Comparison of ENCODE assay signal across 25 cellular contexts in the genomic region with DNA sequence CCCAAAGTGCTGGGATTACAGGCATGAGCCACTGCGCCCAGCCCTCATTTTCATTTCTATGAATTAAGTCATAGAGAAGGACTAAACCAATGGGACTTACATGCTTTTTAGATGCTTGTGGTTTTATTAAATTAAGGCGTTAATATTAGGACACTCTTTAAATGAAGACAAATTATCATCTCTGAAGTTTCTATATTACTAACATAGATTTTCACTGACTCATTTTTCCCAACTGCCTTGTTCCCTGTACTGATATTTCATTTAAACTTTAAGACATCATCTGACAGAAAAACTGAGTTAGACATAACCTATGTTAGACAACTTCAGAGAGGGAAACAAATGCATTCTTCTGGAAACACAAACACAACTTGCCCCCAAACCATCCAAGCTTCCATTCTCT.
DNase-seq lines count a peak whose midpoint lies in the region; ATAC-seq and TF ChIP-seq lines count a peak whose summit lies in the region.
"Had no signal": no experiment of that assay in that cellular context is flagged by ENCODE, and none has a peak within 500 bp of the region (broad histone marks: within the 10 kb centered on the region; RNA-seq: fewer than 3 reads in every experiment).

No MANE protein-coding gene starts in this region.

- H3K9me3 ChIP-seq in naive thymus-derived CD4-positive, alpha-beta T cell (ENCODE audit: control insufficient read depth in 2 of 3, low read length in 3 of 3), result no peaks in the 10 kb centered on the region
- H3K9me3 ChIP-seq: A549, Caco-2, left lung, psoas muscle had no signal

- peak; percentile 31 for ATAC-seq in activated CD8-positive, alpha-beta memory T cell treated with anti-CD3 and anti-CD28 coated beads, Interleukin-2, amount 10 ng/mL, durations not matched to agents 7 days and 5 days
- no peak for ATAC-seq in naive thymus-derived CD4-positive, alpha-beta T cell
- no peak for ATAC-seq in foreskin keratinocyte
- ATAC-seq: A549, HCT116, left lung, psoas muscle, SK-N-SH treated with all-trans-retinoic acid at 6 μM for 48 hours had no signal

- no peaks in the 10 kb centered on the region for H3K27me3 Mint-ChIP-seq in activated CD8-positive, alpha-beta memory T cell treated with anti-CD3 and anti-CD28 coated beads, Interleukin-2, amount 10 ng/mL, durations not matched to agents 7 days and 5 days
- no peaks in the 10 kb centered on the region for H3K27me3 Mint-ChIP-seq in T-helper 2 cell treated with Interferon-gamma antibody and Interleukin-4, amounts not matched to agents 5 μg/mL and 100 μg/mL, for 36 hours (ENCODE audit: low read depth)
- no peaks in the 10 kb centered on the region for H3K27me3 Mint-ChIP-seq in naive thymus-derived CD4-positive, alpha-beta T cell
- H3K27me3 Mint-ChIP-seq: B cell had no signal

- peaks cover 44% of the 10 kb centered on the region for H3K4me1 Mint-ChIP-seq in activated CD8-positive, alpha-beta memory T cell treated with anti-CD3 and anti-CD28 coated beads, Interleukin-2, amount 10 ng/mL, durations not matched to agents 7 days and 5 days
- peaks cover 72% of the 10 kb centered on the region for H3K4me1 Mint-ChIP-seq in T-helper 2 cell treated with Interferon-gamma antibody and Interleukin-4, amounts not matched to agents 5 μg/mL and 100 μg/mL, for 36 hours (ENCODE audit: low read depth)
- H3K4me1 Mint-ChIP-seq in naive thymus-derived CD4-positive, alpha-beta T cell, result peaks cover 33 to 92% (median 85%) of the 10 kb centered on the region in 7 donors

- peak overlapping the region; percentile 58 for H3K27ac Mint-ChIP-seq in activated CD8-positive, alpha-beta memory T cell treated with anti-CD3 and anti-CD28 coated beads, Interleukin-2, amount 10 ng/mL, durations not matched to agents 7 days and 5 days
- H3K27ac Mint-ChIP-seq in T-helper 2 cell treated with Interferon-gamma antibody and Interleukin-4, amounts not matched to agents 5 μg/mL and 100 μg/mL, for 36 hours, result peak overlapping the region; percentile 87
- peak overlapping the region; percentile 62 to 99 (median 90) for H3K27ac Mint-ChIP-seq in naive thymus-derived CD4-positive, alpha-beta T cell
- H3K27ac Mint-ChIP-seq: B cell had no signal

- TF ChIP-seq CTCF in GM12865 (IDR thresholded peaks at IDR 0.05; ENCODE audit: insufficient read depth, low read depth, low read length, missing control alignments), result no peak
- TF ChIP-seq CTCF in foreskin keratinocyte (conservative IDR thresholded peaks at IDR 0.05), result no peak

- H3K4me3 Mint-ChIP-seq in activated CD8-positive, alpha-beta memory T cell treated with anti-CD3 and anti-CD28 coated beads, Interleukin-2, amount 10 ng/mL, durations not matched to agents 7 days and 5 days, result no peak overlapping the region
- peak overlapping the region; percentile 81 for H3K4me3 Mint-ChIP-seq in T-helper 2 cell treated with Interferon-gamma antibody and Interleukin-4, amounts not matched to agents 5 μg/mL and 100 μg/mL, for 36 hours
- peak overlapping the region in 9 of 10 donors; percentile 9 to 90 (median 81) for H3K4me3 Mint-ChIP-seq in naive thymus-derived CD4-positive, alpha-beta T cell
- H3K4me3 Mint-ChIP-seq: B cell had no signal

- no peak overlapping the region for H3K27ac ChIP-seq in naive thymus-derived CD4-positive, alpha-beta T cell (ENCODE audit: low read depth, low read length)
- no peak overlapping the region for H3K27ac ChIP-seq in foreskin keratinocyte
- H3K27ac ChIP-seq: A549, left lung, psoas muscle, RWPE1, WERI-Rb-1 had no signal

- peaks cover 2% of the 10 kb centered on the region for H3K9me3 Mint-ChIP-seq in activated CD8-positive, alpha-beta memory T cell treated with anti-CD3 and anti-CD28 coated beads, Interleukin-2, amount 10 ng/mL, durations not matched to agents 7 days and 5 days (ENCODE audit: low read depth)
- peaks cover 3% of the 10 kb centered on the region for H3K9me3 Mint-ChIP-seq in T-helper 2 cell treated with Interferon-gamma antibody and Interleukin-4, amounts not matched to agents 5 μg/mL and 100 μg/mL, for 36 hours
- H3K9me3 Mint-ChIP-seq in naive thymus-derived CD4-positive, alpha-beta T cell, result peaks cover 0 to 18% (median 2%) of the 10 kb centered on the region in 11 donors

- H3K36me3 ChIP-seq in naive thymus-derived CD4-positive, alpha-beta T cell (ENCODE audit: control insufficient read depth in 2 of 3, insufficient read depth in 3 of 3, low read length in 3 of 3), result no peaks in the 10 kb centered on the region
- H3K36me3 ChIP-seq: left lung, WERI-Rb-1 had no signal

- peaks cover 8% of the 10 kb centered on the region for H3K36me3 Mint-ChIP-seq in activated CD8-positive, alpha-beta memory T cell treated with anti-CD3 and anti-CD28 coated beads, Interleukin-2, amount 10 ng/mL, durations not matched to agents 7 days and 5 days
- H3K36me3 Mint-ChIP-seq in T-helper 2 cell treated with Interferon-gamma antibody and Interleukin-4, amounts not matched to agents 5 μg/mL and 100 μg/mL, for 36 hours (ENCODE audit: low read depth), result peaks cover 6% of the 10 kb centered on the region
- H3K36me3 Mint-ChIP-seq in naive thymus-derived CD4-positive, alpha-beta T cell, result peaks cover 12 to 18% (median 14%) of the 10 kb centered on the region in 5 donors

- H3K4me1 ChIP-seq in naive thymus-derived CD4-positive, alpha-beta T cell (ENCODE audit: control insufficient read depth in 2 of 2, insufficient read depth in 2 of 2, low read length in 2 of 2), result peaks cover 11 to 40% of the 10 kb centered on the region in 2 donors
- H3K4me1 ChIP-seq in foreskin keratinocyte, result peaks cover 23% of the 10 kb centered on the region
- H3K4me1 ChIP-seq: A549, Caco-2, left lung, psoas muscle had no signal

- no peak for DNase-seq in activated CD8-positive, alpha-beta memory T cell treated with anti-CD3 and anti-CD28 coated beads, Interleukin-2, amount 10 ng/mL, durations not matched to agents 7 days and 5 days
- DNase-seq in activated CD8-positive, alpha-beta memory T cell treated with anti-CD3 and anti-CD28 coated beads, Interleukin-2, amount 50 U/mL, for 4 hours, result no peak
- DNase-seq in GM12865 (ENCODE audit: low read depth), result peak; percentile 29
- no peak for DNase-seq in T-helper 2 cell treated with Interferon-gamma antibody and Interleukin-4, amounts not matched to agents 5 μg/mL and 100 μg/mL, for 36 hours (ENCODE audit: low spot score)
- DNase-seq in naive thymus-derived CD4-positive, alpha-beta T cell, result no peak
- DNase-seq in foreskin keratinocyte, result no peak
- DNase-seq in stimulated activated CD4-positive, alpha-beta T cell treated with anti-CD3 and anti-CD28 coated beads, Interleukin-4, amount 100 ng/mL, for 24 hours, result no peak
- DNase-seq in RKO (ENCODE audit: low spot score), result no peak
- DNase-seq: amygdala; Caco-2; DMS79 treated with DMSO at 0.1 percent for 48 hours; IMR-90; left lung; NCI-H1105; NCI-H2029; NCI-H2227 treated with DMSO at 0.1 percent for 48 hours; nucleus accumbens; psoas muscle; stimulated activated CD8-positive, alpha-beta memory T cell treated with anti-CD3 and anti-CD28 coated beads, Interleukin-4, amount 100 ng/mL, for 48 hours; WERI-Rb-1 had no signal

- H3K4me3 ChIP-seq in GM12865 (ENCODE audit: low read depth, low read length), result no peak overlapping the region
- H3K4me3 ChIP-seq in naive thymus-derived CD4-positive, alpha-beta T cell (ENCODE audit: low read length), result peak overlapping the region; percentile 28
- H3K4me3 ChIP-seq: A549, left lung, psoas muscle had no signal

- POLR2A ChIA-PET in naive thymus-derived CD4-positive, alpha-beta T cell (lab: Charles Lee), result interaction anchor here (0.7 to 10.8 kb wide), 6 partner anchors 9 to 356 kb away, joined by 4 to 91 read pairs (median 6); no protein-coding TSS in a partner anchor

- H3K27me3 ChIP-seq in naive thymus-derived CD4-positive, alpha-beta T cell (ENCODE audit: control insufficient read depth in 2 of 2, insufficient read depth in 2 of 2, low read length in 2 of 2), result no peaks in the 10 kb centered on the region
- no peaks in the 10 kb centered on the region for H3K27me3 ChIP-seq in foreskin keratinocyte
- H3K27me3 ChIP-seq: left lung had no signal

- CTCF ChIA-PET in activated CD8-positive, alpha-beta memory T cell treated with anti-CD3 and anti-CD28 coated beads, Interleukin-2, amount 10 ng/mL, durations not matched to agents 7 days and 5 days (lab: Charles Lee), result interaction anchor here (0.8 kb wide), 1 partner anchor 11 kb away, joined by 3 read pairs; no protein-coding TSS in a partner anchor
- CTCF ChIA-PET in naive thymus-derived CD4-positive, alpha-beta T cell (lab: Charles Lee), result interaction anchor here (0.6 kb wide), 1 partner anchor 52 kb away, joined by 5 read pairs; no protein-coding TSS in a partner anchor

- intact Hi-C loops in naive thymus-derived CD4-positive, alpha-beta T cell (cut with micrococcal nuclease), result loop anchor here in 1 of 2 donors (2.0 to 5.0 kb wide), 2 partner anchors 15 to 36 kb away; no protein-coding TSS in a partner anchor
